Comparison of ENCODE assay signal across 15 cellular contexts in the genomic region with DNA sequence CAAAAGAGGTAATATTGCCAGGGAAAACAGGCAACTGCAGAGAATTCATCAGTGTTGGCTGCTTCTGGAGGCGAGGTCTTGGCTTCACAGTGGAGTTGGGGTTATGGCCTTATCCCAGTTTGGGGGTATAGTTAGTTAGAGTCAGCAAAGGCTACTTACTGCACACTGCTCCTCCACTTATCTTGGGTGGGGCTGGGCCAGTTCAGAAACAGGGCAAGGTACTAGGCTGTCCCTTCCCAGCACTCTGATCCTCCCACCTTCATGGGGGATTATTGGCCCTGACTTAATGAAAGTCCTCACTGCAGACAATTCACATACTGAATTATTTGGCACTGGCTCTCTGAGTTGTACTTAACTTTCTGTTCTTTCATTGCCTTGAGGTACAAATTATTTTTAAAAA.
A peak's percentile ranks its signal among the peaks of the same experiment; 100 is the strongest.
DNase-seq lines count a peak whose midpoint lies in the region; ATAC-seq, FAIRE-seq and TF ChIP-seq lines count a peak whose summit lies in the region.
"Had no signal": no experiment of that assay in that cellular context is flagged by ENCODE, and none has a peak within 500 bp of the region (broad histone marks: within the 10 kb centered on the region; RNA-seq: fewer than 3 reads in every experiment).

No MANE protein-coding gene starts in this region.

- peak overlapping the region; percentile 47 to 91; a peak in 4 of 6 replicates for H3K27ac ChIP-seq in A549
- peak overlapping the region; percentile 3 for H3K27ac ChIP-seq in brain microvascular endothelial cell

- peaks cover 55% of the 10 kb centered on the region for H3K4me1 ChIP-seq in A549

- H3K27me3 ChIP-seq in brain microvascular endothelial cell (replicated peaks), result no peaks in the 10 kb centered on the region

- no peak overlapping the region for H3K4me3 Mint-ChIP-seq in nephron
- H3K4me3 Mint-ChIP-seq in activated naive CD4-positive, alpha-beta T cell treated with anti-CD3 and anti-CD28 coated beads, Interleukin-2, amount 10 ng/mL, durations not matched to agents 7 days and 5 days, result no peak overlapping the region
- H3K4me3 Mint-ChIP-seq: B cell; CD4-positive, alpha-beta T cell; H9 had no signal

- CTCF ChIA-PET in A549 (lab: Yijun Ruan, JAX), result interaction anchor here (1.2 kb wide), 1 partner anchor 8 kb away, joined by 3 read pairs; no protein-coding TSS in a partner anchor
- CTCF ChIA-PET in activated naive CD4-positive, alpha-beta T cell treated with anti-CD3 and anti-CD28 coated beads, Interleukin-2, amount 10 ng/mL, durations not matched to agents 7 days and 5 days (lab: Charles Lee), result interaction anchor here (0.7 kb wide), 1 partner anchor 11 kb away, joined by 3 read pairs; no protein-coding TSS in a partner anchor

- POLR2A ChIA-PET in A549 (lab: Yijun Ruan, JAX), result no interaction called here

- DNase-seq in A549 (ENCODE audit: low read depth in 1 of 2, low spot score in 1 of 2) (no peak), NCI-H226 (peak; percentile 58), brain microvascular endothelial cell (no peak), LoVo (ENCODE audit: low spot score) (no peak)
- no peak for DNase-seq in activated naive CD4-positive, alpha-beta T cell treated with anti-CD3 and anti-CD28 coated beads, Interleukin-2, amount 10 ng/mL, durations not matched to agents 7 days and 5 days
- DNase-seq: CD4-positive, alpha-beta T cell; DMS79; GOT3; H9 had no signal

- H3K4me1 Mint-ChIP-seq in nephron, result peaks cover 30% of the 10 kb centered on the region
- no peaks in the 10 kb centered on the region for H3K4me1 Mint-ChIP-seq in activated naive CD4-positive, alpha-beta T cell treated with anti-CD3 and anti-CD28 coated beads, Interleukin-2, amount 10 ng/mL, durations not matched to agents 7 days and 5 days

- WGBS in A549 (ENCODE audit: missing lambda C conversion rate), result 86% methylated on average over 1 of the region's 1 CpG

- no peaks in the 10 kb centered on the region for H3K9me3 ChIP-seq in A549

- in situ Hi-C loops in brain microvascular endothelial cell (cut with HindIII; ENCODE audit: low pct_ligation_motif_present, low sequenced_read_pairs), result no loop called here

- no peak for TF ChIP-seq POLR2A in A549 (IDR thresholded peaks at IDR 0.05; ENCODE audit: low read length)

- TF ChIP-seq CTCF in A549 (IDR thresholded peaks at IDR 0.05) (no peak), brain microvascular endothelial cell (IDR thresholded peaks at IDR 0.05; ENCODE audit: low read depth, low read length, missing control alignments) (no peak), nephron (IDR thresholded peaks at IDR 0.05; ENCODE audit: unreplicated experiment in 3 of 3) (no peak)

- no peaks in the 10 kb centered on the region for H3K36me3 ChIP-seq in brain microvascular endothelial cell (replicated peaks)

- H3K4me3 ChIP-seq in A549 (no peak overlapping the region), brain microvascular endothelial cell (ENCODE audit: low read depth, low read length) (no peak overlapping the region)

- H3K9me3 Mint-ChIP-seq in nephron, result no peaks in the 10 kb centered on the region
- H3K9me3 Mint-ChIP-seq in activated naive CD4-positive, alpha-beta T cell treated with anti-CD3 and anti-CD28 coated beads, Interleukin-2, amount 10 ng/mL, durations not matched to agents 7 days and 5 days, result no peaks in the 10 kb centered on the region
- H3K9me3 Mint-ChIP-seq: CD4-positive, alpha-beta T cell; H9 had no signal

- H3K27ac Mint-ChIP-seq in nephron, result peak overlapping the region; percentile 62 to 69 (median 62)
- H3K27ac Mint-ChIP-seq in activated naive CD4-positive, alpha-beta T cell treated with anti-CD3 and anti-CD28 coated beads, Interleukin-2, amount 10 ng/mL, durations not matched to agents 7 days and 5 days, result no peak overlapping the region
- H3K27ac Mint-ChIP-seq: CD4-positive, alpha-beta T cell; H9 had no signal

- peaks cover 6% of the 10 kb centered on the region for H3K36me3 Mint-ChIP-seq in nephron (ENCODE audit: low read depth)
- no peaks in the 10 kb centered on the region for H3K36me3 Mint-ChIP-seq in activated naive CD4-positive, alpha-beta T cell treated with anti-CD3 and anti-CD28 coated beads, Interleukin-2, amount 10 ng/mL, durations not matched to agents 7 days and 5 days

- no peak for FAIRE-seq in A549 (lab: Jason Lieb, UNC)
- FAIRE-seq: HepG2, HTR-8/SVneo had no signal

- no peak overlapping the region for H3K4me2 ChIP-seq in A549

- no peaks in the 10 kb centered on the region for H3K27me3 Mint-ChIP-seq in nephron (ENCODE audit: low read depth)
- H3K27me3 Mint-ChIP-seq in activated naive CD4-positive, alpha-beta T cell treated with anti-CD3 and anti-CD28 coated beads, Interleukin-2, amount 10 ng/mL, durations not matched to agents 7 days and 5 days, result no peaks in the 10 kb centered on the region
- H3K27me3 Mint-ChIP-seq: B cell; CD4-positive, alpha-beta T cell had no signal

- TF ChIP-seq EP300 in A549 (IDR thresholded peaks at IDR 0.05), result no peak

- ATAC-seq in A549, result no peak
- ATAC-seq in GM19351 (IDR thresholded peaks at IDR 0.05; ENCODE audit: unreplicated experiment), result no peak
- no peak for ATAC-seq in GM18511 (IDR thresholded peaks at IDR 0.05; ENCODE audit: unreplicated experiment)
- ATAC-seq: HepG2 had no signal

- no peak for TF ChIP-seq RAD21 in A549 (conservative IDR thresholded peaks at IDR 0.05 in 1 of 2, IDR thresholded peaks at IDR 0.05 in 1 of 2)

TF ChIP-seq in A549, 52 proteins besides CTCF, POLR2A, EP300 and RAD21:
- TF ChIP-seq MAFK (IDR thresholded peaks at IDR 0.05; ENCODE audit: partially characterized antibody) (no peak), ZNF302 (CRISPR knock-in tag; IDR thresholded peaks at IDR 0.05) (no peak), PHF8 (IDR thresholded peaks at IDR 0.05; ENCODE audit: borderline replicate concordance, low read depth) (no peak), GATA3 (IDR thresholded peaks at IDR 0.05; ENCODE audit: borderline replicate concordance) (no peak), HOXB13 (CRISPR knock-in tag; IDR thresholded peaks at IDR 0.05; ENCODE audit: low read depth) (no peak), ESRRA (IDR thresholded peaks at IDR 0.05; ENCODE audit: borderline replicate concordance, low read length) (no peak), HDAC2 (IDR thresholded peaks at IDR 0.05) (no peak), ZSCAN20 (CRISPR knock-in tag; IDR thresholded peaks at IDR 0.05) (no peak), KDM5A (IDR thresholded peaks at IDR 0.05) (no peak), POLR2AphosphoS2 (conservative IDR thresholded peaks at IDR 0.05; ENCODE audit: low read length) (no peak), JUNB (IDR thresholded peaks at IDR 0.05) (no peak), CHD2 (IDR thresholded peaks at IDR 0.05; ENCODE audit: low read length, partially characterized antibody) (no peak), RNF2 (IDR thresholded peaks at IDR 0.05; ENCODE audit: borderline replicate concordance, low read depth) (no peak)
- TF ChIP-seq, protein P1, sequence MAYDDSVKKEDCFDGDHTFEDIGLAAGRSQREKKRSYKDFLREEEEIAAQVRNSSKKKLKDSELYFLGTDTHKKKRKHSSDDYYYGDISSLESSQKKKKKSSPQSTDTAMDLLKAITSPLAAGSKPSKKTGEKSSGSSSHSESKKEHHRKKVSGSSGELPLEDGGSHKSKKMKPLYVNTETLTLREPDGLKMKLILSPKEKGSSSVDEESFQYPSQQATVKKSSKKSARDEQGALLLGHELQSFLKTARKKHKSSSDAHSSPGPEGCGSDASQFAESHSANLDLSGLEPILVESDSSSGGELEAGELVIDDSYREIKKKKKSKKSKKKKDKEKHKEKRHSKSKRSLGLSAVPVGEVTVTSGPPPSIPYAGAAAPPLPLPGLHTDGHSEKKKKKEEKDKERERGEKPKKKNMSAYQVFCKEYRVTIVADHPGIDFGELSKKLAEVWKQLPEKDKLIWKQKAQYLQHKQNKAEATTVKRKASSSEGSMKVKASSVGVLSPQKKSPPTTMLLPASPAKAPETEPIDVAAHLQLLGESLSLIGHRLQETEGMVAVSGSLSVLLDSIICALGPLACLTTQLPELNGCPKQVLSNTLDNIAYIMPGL (CRISPR knock-in tag; IDR thresholded peaks at IDR 0.05; ENCODE audit: borderline replicate concordance), result no peak
- TF ChIP-seq, protein P2, sequence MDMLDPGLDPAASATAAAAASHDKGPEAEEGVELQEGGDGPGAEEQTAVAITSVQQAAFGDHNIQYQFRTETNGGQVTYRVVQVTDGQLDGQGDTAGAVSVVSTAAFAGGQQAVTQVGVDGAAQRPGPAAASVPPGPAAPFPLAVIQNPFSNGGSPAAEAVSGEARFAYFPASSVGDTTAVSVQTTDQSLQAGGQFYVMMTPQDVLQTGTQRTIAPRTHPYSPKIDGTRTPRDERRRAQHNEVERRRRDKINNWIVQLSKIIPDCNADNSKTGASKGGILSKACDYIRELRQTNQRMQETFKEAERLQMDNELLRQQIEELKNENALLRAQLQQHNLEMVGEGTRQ (IDR thresholded peaks at IDR 0.05), result no peak
